ENCODE assay signal across 13 cellular contexts in the genomic region with DNA sequence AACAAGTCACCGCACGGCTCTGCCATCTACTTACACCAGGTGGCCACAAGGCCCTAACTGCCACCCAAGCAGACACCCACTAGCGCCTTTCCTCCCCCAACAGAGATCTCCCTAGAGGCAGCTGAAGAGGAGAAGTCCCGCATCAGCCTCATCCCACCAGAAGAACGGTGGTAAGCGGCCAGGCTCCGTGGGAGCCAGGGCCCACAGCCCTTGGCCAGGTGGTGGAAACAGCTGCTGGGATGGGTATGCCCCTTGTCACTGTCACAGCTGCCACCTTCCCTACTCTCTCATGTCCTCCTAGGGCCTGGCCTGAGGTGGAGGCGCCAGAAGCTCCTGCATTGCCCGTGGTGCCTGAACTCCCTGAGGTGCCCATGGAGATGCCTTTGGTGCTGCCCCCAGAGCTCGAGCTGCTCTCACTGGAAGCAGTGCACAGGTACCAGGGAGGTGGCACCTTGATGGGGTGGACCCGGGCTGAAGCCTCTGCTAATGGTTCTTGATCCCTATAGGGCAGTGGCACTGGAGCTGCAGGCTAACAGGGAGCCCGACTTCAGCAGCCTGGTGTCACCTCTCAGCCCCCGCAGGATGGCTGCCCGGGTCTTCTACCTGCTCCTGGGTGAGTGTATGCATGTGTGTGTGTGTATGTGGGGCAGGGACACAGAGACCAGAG. TPM values are rescaled to one million over a fixed set of nuclear protein-coding genes. Genes with fewer than 3 reads are reported as not detected.
A peak's percentile ranks its signal among the peaks of the same experiment; 100 is the strongest.
DNase-seq lines count a peak whose midpoint lies in the region; ATAC-seq and TF ChIP-seq lines count a peak whose summit lies in the region.
"Had no signal": no experiment of that assay in that cellular context is flagged by ENCODE, and none has a peak within 500 bp of the region (broad histone marks: within the 10 kb centered on the region; RNA-seq: fewer than 3 reads in every experiment).

No MANE protein-coding gene starts in this region.

- intact Hi-C loops in CD4-positive, alpha-beta T cell (cut with DNase I, micrococcal nuclease), result no loop called here
- intact Hi-C loops in prostate gland (cut with DNase I), result no loop called here

- DNase-seq in CD4-positive, alpha-beta T cell, result no peak
- no peak for DNase-seq in RWPE1 (ENCODE audit: low spot score)
- no peak for DNase-seq in epithelial cell of prostate (ENCODE audit: low read depth, low spot score)
- DNase-seq in prostate gland (ENCODE audit: low spot score), result no peak
- DNase-seq in MV-4-11 (lab: John Stamatoyannopoulos, UW), result no peak
- no peak for DNase-seq in HUDEP-2 (lab: John Stamatoyannopoulos, UW; ENCODE audit: unreplicated experiment in 76 of 76)
- DNase-seq in AG08396 (ENCODE audit: low spot score), result no peak
- DNase-seq: activated CD4-positive, alpha-beta T cell treated with anti-CD3 and anti-CD28 coated beads, Interleukin-2, amount 50 U/mL, for 48 hours; lower lobe of right lung; NCI-H446 had no signal

- no peak overlapping the region for H3K4me3 ChIP-seq in prostate gland
- H3K4me3 ChIP-seq: lower lobe of right lung, SK-N-MC had no signal

- TF ChIP-seq CTCF in CD4-positive, alpha-beta T cell (IDR thresholded peaks at IDR 0.05), result no peak
- TF ChIP-seq CTCF in RWPE1 (conservative IDR thresholded peaks at IDR 0.05; ENCODE audit: low read depth) (no peak), prostate gland (IDR thresholded peaks at IDR 0.05) (no peak)

- no peaks in the 10 kb centered on the region for H3K9me3 Mint-ChIP-seq in CD4-positive, alpha-beta T cell

- POLR2A ChIA-PET in CD4-positive, alpha-beta T cell (lab: Charles Lee), result interaction anchor here (0.9 to 1.8 kb wide), 2 partner anchors 9 to 18 kb away, joined by 3 to 4 read pairs; partner anchors contain the start of genes IPO4 and IRF9
- POLR2A ChIA-PET in RWPE1 (lab: Yijun Ruan, JAX; ENCODE audit: low non-redundant PET), result no interaction called here

- H3K27ac Mint-ChIP-seq in CD4-positive, alpha-beta T cell, result peak overlapping the region; percentile 47

- no peak for ATAC-seq in CD4-positive, alpha-beta T cell (ENCODE audit: poor library complexity)
- no peak for ATAC-seq in HG03280 (IDR thresholded peaks at IDR 0.05; ENCODE audit: unreplicated experiment)
- ATAC-seq: lower lobe of right lung had no signal

- peaks cover 0 to 8% of the 10 kb centered on the region in 2 donors for H3K36me3 ChIP-seq in prostate gland

- no peak overlapping the region for H3K27ac ChIP-seq in CD4-positive, alpha-beta T cell (ENCODE audit: low read depth, low read length)
- H3K27ac ChIP-seq in RWPE1, result peak overlapping the region; percentile 60
- H3K27ac ChIP-seq in epithelial cell of prostate, result peak overlapping the region; percentile 12
- H3K27ac ChIP-seq in prostate gland, result peak overlapping the region; percentile 34 to 77
- H3K27ac ChIP-seq: lower lobe of right lung, SK-N-MC had no signal

- no peaks in the 10 kb centered on the region for H3K27me3 ChIP-seq in CD4-positive, alpha-beta T cell (ENCODE audit: control insufficient read depth, insufficient read depth, low read length)
- no peaks in the 10 kb centered on the region for H3K27me3 ChIP-seq in prostate gland (replicated peaks; ENCODE audit: insufficient read depth)

- peaks cover 3% of the 10 kb centered on the region for H3K4me1 ChIP-seq in prostate gland (replicated peaks)
- H3K4me1 ChIP-seq: lower lobe of right lung had no signal

- no peak for TF ChIP-seq POLR2A in prostate gland (IDR thresholded peaks at IDR 0.05)

- H3K4me1 Mint-ChIP-seq in CD4-positive, alpha-beta T cell (ENCODE audit: low read depth), result peaks cover 6% of the 10 kb centered on the region

- no peaks in the 10 kb centered on the region for H3K9me3 ChIP-seq in CD4-positive, alpha-beta T cell (ENCODE audit: control insufficient read depth, low read length)
- H3K9me3 ChIP-seq in prostate gland, result no peaks in the 10 kb centered on the region
- H3K9me3 ChIP-seq: lower lobe of right lung had no signal

- CTCF ChIA-PET in CD4-positive, alpha-beta T cell (lab: Charles Lee), result interaction anchor here (1.0 kb wide), 1 partner anchor 36 kb away, joined by 3 read pairs; the partner anchor contains the start of gene MDP1
- CTCF ChIA-PET in RWPE1 (lab: Yijun Ruan, JAX), result interaction anchor here (0.6 kb wide), 2 partner anchors 12 to 18 kb away, joined by 3 to 5 read pairs; partner anchors contain the start of gene IRF9

- H3K27me3 Mint-ChIP-seq in CD4-positive, alpha-beta T cell, result no peaks in the 10 kb centered on the region

- H3K36me3 Mint-ChIP-seq in CD4-positive, alpha-beta T cell (ENCODE audit: low read depth), result peaks cover 81% of the 10 kb centered on the region

- H3K4me3 Mint-ChIP-seq in CD4-positive, alpha-beta T cell, result no peak overlapping the region

- 83% methylated on average over 12 of the region's 14 CpGs for WGBS in prostate gland

RNA-seq across cellular contexts. Expression of gene REC8, which starts 7.5 kb away (rescaled TPM):
- 100 to 1,000 TPM; 105 to 107 TPM for total RNA-seq in CD4-positive, alpha-beta T cell
- 10 to 100 TPM in 1 of 2 donors, 1 to 10 TPM in 1; 5.6 to 25.4 TPM for total RNA-seq in prostate gland

RNA-seq across cellular contexts. Expression of gene IPO4, which starts 9.2 kb away (rescaled TPM):
- 10 to 100 TPM; 36.6 to 37.9 TPM for total RNA-seq in CD4-positive, alpha-beta T cell
- 10 to 100 TPM; 42.6 to 44.5 TPM for total RNA-seq in prostate gland

RNA-seq across cellular contexts. Expression of gene TM9SF1, which starts 15.8 kb away (rescaled TPM):
- total RNA-seq in CD4-positive, alpha-beta T cell, result 10 to 100 TPM; 12.9 to 13.0 TPM
- total RNA-seq in prostate gland, result 100 to 1,000 TPM in 1 of 2 donors, 10 to 100 TPM in 1; 68.9 to 113 TPM

RNA-seq across cellular contexts. Expression of gene IRF9, which starts 18.4 kb away (rescaled TPM):
- 100 to 1,000 TPM; 248 to 262 TPM for total RNA-seq in CD4-positive, alpha-beta T cell
- total RNA-seq in prostate gland, result 10 to 100 TPM; 61.5 to 82.9 TPM

RNA-seq across cellular contexts. Expression of gene TSSK4, which starts 26.1 kb away (rescaled TPM):
- total RNA-seq in CD4-positive, alpha-beta T cell, result under 1 TPM; 0.30 to 0.64 TPM
- total RNA-seq in prostate gland, result 1 to 10 TPM in 1 of 2 donors, not detected in 1; 1.2 TPM
- total RNA-seq: LHCN-M2 had no signal

Comparison
In these comparisons a context has a peak if more than half of its experiments do, and no peak if none do; other contexts are left out.
1. RNA of gene REC8, which starts 7.5 kb away (total RNA-seq): 105 to 107 TPM in CD4-positive, alpha-beta T cell; 5.6 to 25.4 TPM in prostate gland; every median in the first group is over 4 times any median in the second.
2. RNA of gene TM9SF1, which starts 15.8 kb away (total RNA-seq): 68.9 to 113 TPM in prostate gland; 12.9 to 13.0 TPM in CD4-positive, alpha-beta T cell; every median in the first group is over 4 times any median in the second.